ENCODE assay signal across 23 cellular contexts in genomic region chr5:179980767-179981166, GRCh38.
"Had no signal": no experiment of that assay in that cellular context is flagged by ENCODE, and none has a peak within 500 bp of the region (broad histone marks: within the 10 kb centered on the region; RNA-seq: fewer than 3 reads in every experiment).

No MANE protein-coding gene starts in this region.

- H3K27me3 Mint-ChIP-seq: activated CD4-positive, alpha-beta memory T cell treated with anti-CD3 and anti-CD28 coated beads, Interleukin-2, amount 10 ng/mL, durations not matched to agents 7 days and 5 days; activated CD4-positive, alpha-beta T cell treated with anti-CD3 and anti-CD28 coated beads for 36 hours; activated naive CD8-positive, alpha-beta T cell; activated T-helper 17 cell treated with anti-CD3 and anti-CD28 coated beads, Interleukin-2, amount 50 U/mL, for 72 hours; T-cell had no signal

- H3K9me3 Mint-ChIP-seq: activated CD4-positive, alpha-beta memory T cell treated with anti-CD3 and anti-CD28 coated beads, Interleukin-2, amount 10 ng/mL, durations not matched to agents 7 days and 5 days; activated naive CD4-positive, alpha-beta T cell treated with anti-CD3 and anti-CD28 coated beads for 36 hours; activated T-helper 17 cell treated with anti-CD3 and anti-CD28 coated beads, Interleukin-2, amount 50 U/mL, for 72 hours; T-cell had no signal

- ATAC-seq: activated CD4-positive, alpha-beta T cell treated with anti-CD3 and anti-CD28 coated beads for 36 hours; activated T-helper 17 cell treated with anti-CD3 and anti-CD28 coated beads, Interleukin-2, amount 50 U/mL, for 72 hours; Right ventricle myocardium inferior; T-cell had no signal

- H3K4me1 Mint-ChIP-seq: activated CD4-positive, alpha-beta memory T cell treated with anti-CD3 and anti-CD28 coated beads, Interleukin-2, amount 10 ng/mL, durations not matched to agents 7 days and 5 days; activated CD4-positive, alpha-beta T cell treated with anti-CD3 and anti-CD28 coated beads for 36 hours; activated T-helper 17 cell treated with anti-CD3 and anti-CD28 coated beads, Interleukin-2, amount 50 U/mL, for 72 hours; T-cell had no signal

- H3K27ac Mint-ChIP-seq: activated CD4-positive, alpha-beta memory T cell treated with anti-CD3 and anti-CD28 coated beads, Interleukin-2, amount 10 ng/mL, durations not matched to agents 7 days and 5 days; activated CD4-positive, alpha-beta T cell treated with anti-CD3 and anti-CD28 coated beads for 36 hours; activated naive CD4-positive, alpha-beta T cell treated with anti-CD3 and anti-CD28 coated beads for 36 hours; activated naive CD8-positive, alpha-beta T cell; activated T-helper 17 cell treated with anti-CD3 and anti-CD28 coated beads, Interleukin-2, amount 50 U/mL, for 72 hours; T-cell had no signal

- H3K4me3 Mint-ChIP-seq: activated CD4-positive, alpha-beta memory T cell treated with anti-CD3 and anti-CD28 coated beads, Interleukin-2, amount 10 ng/mL, durations not matched to agents 7 days and 5 days; activated CD4-positive, alpha-beta T cell treated with anti-CD3 and anti-CD28 coated beads for 36 hours; activated naive CD4-positive, alpha-beta T cell treated with anti-CD3 and anti-CD28 coated beads for 36 hours; activated naive CD8-positive, alpha-beta T cell; activated T-helper 17 cell treated with anti-CD3 and anti-CD28 coated beads, Interleukin-2, amount 50 U/mL, for 72 hours; T-cell had no signal

- H3K27ac ChIP-seq: SK-N-MC, VCaP had no signal

- H3K4me3 ChIP-seq: SK-N-MC had no signal

- DNase-seq: activated CD4-positive, alpha-beta memory T cell treated with anti-CD3 and anti-CD28 coated beads, Interleukin-2, amount 10 ng/mL, durations not matched to agents 7 days and 5 days; activated CD4-positive, alpha-beta T cell treated with anti-CD3 and anti-CD28 coated beads for 36 hours; activated CD4-positive, alpha-beta T cell treated with anti-CD3 and anti-CD28 coated beads, Interleukin-2, amount 50 U/mL, for 1 hour; activated gamma-delta T cell; activated naive CD4-positive, alpha-beta T cell treated with anti-CD3 and anti-CD28 coated beads for 36 hours; activated T-cell treated with anti-CD3 and anti-CD28 coated beads for 4 hours; activated T-cell treated with anti-CD3 and anti-CD28 coated beads, Interleukin-2, amount 50 U/mL, for 48 hours; anterior cingulate cortex; central memory CD4-positive, alpha-beta T cell; Kasumi-1; KBM-7; NCI-H146; NCI-H187 treated with DMSO at 0.1 percent for 48 hours; NCI-H2081 treated with DMSO at 0.1 percent for 48 hours; NCI-H345; NCI-H510A treated with DMSO at 0.1 percent for 48 hours; NCI-H748 treated with DMSO at 0.1 percent for 48 hours; T-cell had no signal

- H3K36me3 Mint-ChIP-seq: activated naive CD8-positive, alpha-beta T cell had no signal
